14 cellular contexts compared by ENCODE assay signal in genomic region chr15:50798684-50799083, GRCh38. TPM values are rescaled to one million over a fixed set of nuclear protein-coding genes. Genes with fewer than 3 reads are reported as not detected.
DNase-seq lines count a peak whose midpoint lies in the region; ATAC-seq, FAIRE-seq and TF ChIP-seq lines count a peak whose summit lies in the region.
"Had no signal": no experiment of that assay in that cellular context is flagged by ENCODE, and none has a peak within 500 bp of the region (broad histone marks: within the 10 kb centered on the region; RNA-seq: fewer than 3 reads in every experiment).

No MANE protein-coding gene starts in this region.

- no peak overlapping the region for H3K9ac ChIP-seq in keratinocyte (ENCODE audit: control insufficient read depth, extremely low read depth, insufficient read depth, low read length)

- in situ Hi-C loops in KBM-7 (cut with MboI; ENCODE audit: low pct_unique_long_range_greater_than_20kb, low sequenced_read_pairs) = no loop called here

- dilution Hi-C loops in keratinocyte (cut with MboI; ENCODE audit: extremely low pct_ligation_motif_present, low sequenced_read_pairs) = no loop called here

- no peaks in the 10 kb centered on the region for H3K79me2 ChIP-seq in keratinocyte (ENCODE audit: control insufficient read depth, insufficient read depth, low read length)

- H4K20me1 ChIP-seq in keratinocyte (ENCODE audit: control insufficient read depth, extremely low read depth, insufficient read depth, low read length) = no peaks in the 10 kb centered on the region

- H3K27ac ChIP-seq in A549 = no peak overlapping the region
- H3K27ac ChIP-seq in keratinocyte (ENCODE audit: control insufficient read depth, insufficient read depth, low read length) = no peak overlapping the region

- no peaks in the 10 kb centered on the region for H3K36me3 Mint-ChIP-seq in WTC11
- no peaks in the 10 kb centered on the region for H3K36me3 Mint-ChIP-seq in activated T-cell treated with anti-CD3 and anti-CD28 coated beads, Interleukin-2, amount 50 U/mL, for 72 hours (ENCODE audit: insufficient read depth in 2 of 2)

- H3K9me3 ChIP-seq in A549 = no peaks in the 10 kb centered on the region
- no peaks in the 10 kb centered on the region for H3K9me3 ChIP-seq in keratinocyte (ENCODE audit: control insufficient read depth, low read depth, low read length)

- peak in 1 of 2 experiments; percentile 11 for DNase-seq in A549 (ENCODE audit: low read depth in 1 of 2, low spot score in 1 of 2)
- DNase-seq in HT1080 (ENCODE audit: low read depth) = peak; percentile 34
- no peak for DNase-seq in WTC11 (ENCODE audit: low spot score)
- DNase-seq in keratinocyte (ENCODE audit: low read depth, low spot score) = no peak
- DNase-seq in activated T-cell treated with anti-CD3 and anti-CD28 coated beads, Interleukin-2, amount 50 U/mL, for 72 hours = no peak
- no peak for DNase-seq in KBM-7
- DNase-seq in dedifferentiated amniotic fluid mesenchymal stem cell (ENCODE audit: extremely low spot score) = no peak
- DNase-seq: activated CD4-positive, alpha-beta T cell treated with anti-CD3 and anti-CD28 coated beads, Interleukin-2, amount 10 ng/mL, durations not matched to agents 7 days and 5 days; kidney glomerular epithelial cell; NCI-H1436 treated with DMSO at 0.1 percent for 48 hours; stimulated activated CD4-positive, alpha-beta T cell treated with anti-CD3 and anti-CD28 coated beads, Interleukin-12 subunit alpha, Interleukin-12 subunit beta, amount 100 ng/mL, for 4 hours; stimulated activated CD8-positive, alpha-beta memory T cell treated with anti-CD3 and anti-CD28 coated beads, Interleukin-4, amount 100 ng/mL, for 48 hours had no signal

- POLR2A ChIA-PET in A549 (lab: Yijun Ruan, JAX) = no interaction called here
- POLR2A ChIA-PET in WTC11 (lab: Charles Lee) = no interaction called here

- H3K4me3 ChIP-seq in A549 (no peak overlapping the region), keratinocyte (ENCODE audit: control insufficient read depth in 2 of 3, extremely low read depth in 1 of 3, insufficient read depth in 2 of 3, low read depth in 1 of 3, low read length in 3 of 3) (no peak overlapping the region)

- no peaks in the 10 kb centered on the region for H3K9me1 ChIP-seq in keratinocyte (ENCODE audit: control insufficient read depth, extremely low read depth, insufficient read depth, low read length)

- H3K36me3 ChIP-seq in keratinocyte (ENCODE audit: control insufficient read depth in 2 of 2, extremely low read depth in 1 of 2, insufficient read depth in 2 of 2, low read length in 2 of 2) = no peaks in the 10 kb centered on the region

- H3K27me3 ChIP-seq in keratinocyte (ENCODE audit: control insufficient read depth, extremely low read depth, insufficient read depth, low read length) = no peaks in the 10 kb centered on the region

- TF ChIP-seq POLR2A in A549 (IDR thresholded peaks at IDR 0.05; ENCODE audit: low read length) = no peak

- no peaks in the 10 kb centered on the region for H3K4me1 ChIP-seq in A549
- H3K4me1 ChIP-seq in keratinocyte (ENCODE audit: control insufficient read depth, extremely low read depth, insufficient read depth, low read length) = peaks cover 13% of the 10 kb centered on the region

- no peak for FAIRE-seq in A549 (lab: Jason Lieb, UNC)
- FAIRE-seq in keratinocyte (lab: Jason Lieb, UNC) = peak; percentile 69
- FAIRE-seq: G401.6 had no signal

- H3K9me3 Mint-ChIP-seq in WTC11 = no peaks in the 10 kb centered on the region
- no peaks in the 10 kb centered on the region for H3K9me3 Mint-ChIP-seq in activated T-cell treated with anti-CD3 and anti-CD28 coated beads, Interleukin-2, amount 50 U/mL, for 72 hours
- H3K9me3 Mint-ChIP-seq: activated CD4-positive, alpha-beta T cell treated with anti-CD3 and anti-CD28 coated beads, Interleukin-2, amount 10 ng/mL, durations not matched to agents 7 days and 5 days had no signal

- no peak overlapping the region for H3K4me3 Mint-ChIP-seq in WTC11
- no peak overlapping the region for H3K4me3 Mint-ChIP-seq in activated T-cell treated with anti-CD3 and anti-CD28 coated beads, Interleukin-2, amount 50 U/mL, for 72 hours
- H3K4me3 Mint-ChIP-seq: activated CD4-positive, alpha-beta T cell treated with anti-CD3 and anti-CD28 coated beads, Interleukin-2, amount 10 ng/mL, durations not matched to agents 7 days and 5 days had no signal

- TF ChIP-seq CTCF in A549 (IDR thresholded peaks at IDR 0.05) (no peak), WTC11 (IDR thresholded peaks at IDR 0.05) (no peak), keratinocyte (optimal IDR thresholded peaks at IDR 0.05 in 1 of 3, IDR thresholded peaks at IDR 0.05 in 1 of 3, conservative IDR thresholded peaks at IDR 0.05 in 1 of 3; ENCODE audit: extremely low read depth in 1 of 3, insufficient read depth in 2 of 3, low read length in 3 of 3) (no peak)

- 0 out of 2 replicates have a peak overlapping the region, but pooled peaks have one; percentile 27 for H3K27ac Mint-ChIP-seq in WTC11
- no peak overlapping the region for H3K27ac Mint-ChIP-seq in activated T-cell treated with anti-CD3 and anti-CD28 coated beads, Interleukin-2, amount 50 U/mL, for 72 hours
- H3K27ac Mint-ChIP-seq: activated CD4-positive, alpha-beta T cell treated with anti-CD3 and anti-CD28 coated beads, Interleukin-2, amount 10 ng/mL, durations not matched to agents 7 days and 5 days had no signal

- 68% methylated on average over 3 of the region's 3 CpGs for WGBS in A549 (ENCODE audit: missing lambda C conversion rate)

- H3K27me3 Mint-ChIP-seq in WTC11 (ENCODE audit: low read depth) = no peaks in the 10 kb centered on the region
- no peaks in the 10 kb centered on the region for H3K27me3 Mint-ChIP-seq in activated T-cell treated with anti-CD3 and anti-CD28 coated beads, Interleukin-2, amount 50 U/mL, for 72 hours (ENCODE audit: low read depth)
- H3K27me3 Mint-ChIP-seq: activated CD4-positive, alpha-beta T cell treated with anti-CD3 and anti-CD28 coated beads, Interleukin-2, amount 10 ng/mL, durations not matched to agents 7 days and 5 days had no signal

- H3K4me2 ChIP-seq in A549 (no peak overlapping the region), keratinocyte (ENCODE audit: control insufficient read depth, extremely low read depth, insufficient read depth, low read depth, low read length) (no peak overlapping the region)

- ATAC-seq in A549 = peak in 1 of 2 experiments; percentile 35; a peak in 1 of 6 replicates
- no peak for ATAC-seq in WTC11
- no peak for ATAC-seq in activated T-cell treated with anti-CD3 and anti-CD28 coated beads, Interleukin-2, amount 50 U/mL, for 72 hours (replicated peaks in 1 of 2)
- no peak for ATAC-seq in HG03135 (IDR thresholded peaks at IDR 0.05; ENCODE audit: unreplicated experiment)

- no peak for TF ChIP-seq RAD21 in A549 (conservative IDR thresholded peaks at IDR 0.05 in 1 of 2, IDR thresholded peaks at IDR 0.05 in 1 of 2)

- CTCF ChIA-PET in A549 (lab: Yijun Ruan, JAX) = interaction anchor here (0.6 to 1.4 kb wide), 4 partner anchors 9 to 74 kb away, joined by 3 to 6 read pairs (median 4); no protein-coding TSS in a partner anchor
- CTCF ChIA-PET in WTC11 (lab: Charles Lee) = no interaction called here

- no peaks in the 10 kb centered on the region for H3K4me1 Mint-ChIP-seq in WTC11
- no peaks in the 10 kb centered on the region for H3K4me1 Mint-ChIP-seq in activated T-cell treated with anti-CD3 and anti-CD28 coated beads, Interleukin-2, amount 50 U/mL, for 72 hours (ENCODE audit: low read depth)

- H2AFZ ChIP-seq in keratinocyte (ENCODE audit: control insufficient read depth, low read length) = no peak overlapping the region

- no peak for TF ChIP-seq EP300 in A549 (IDR thresholded peaks at IDR 0.05)

TF ChIP-seq in A549, 52 proteins besides CTCF, POLR2A, EP300 and RAD21:
- TF ChIP-seq MAFK (IDR thresholded peaks at IDR 0.05; ENCODE audit: partially characterized antibody) (no peak), FOSL2 (IDR thresholded peaks at IDR 0.05) (no peak), FOSL2 (CRISPR knock-in tag; IDR thresholded peaks at IDR 0.05) (peak; percentile 40; the same call in 1 of the 2 replicates)
TF ChIP-seq in A549: peak in this region for 1.

TF ChIP-seq in WTC11, 78 proteins besides CTCF, POLR2A, EP300 and RAD21 (continues in another document):
- no peak for TF ChIP-seq FOXJ3 (CRISPR knock-in tag; IDR thresholded peaks at IDR 0.05; ENCODE audit: borderline replicate concordance)
- no peak for TF ChIP-seq GRHL2 (CRISPR knock-in tag; IDR thresholded peaks at IDR 0.05; ENCODE audit: insufficient replicate concordance, severe bottlenecking)
- no peak for TF ChIP-seq ZNF396 (CRISPR knock-in tag; IDR thresholded peaks at IDR 0.05; ENCODE audit: borderline replicate concordance)
- TF ChIP-seq USF1 (CRISPR knock-in tag; IDR thresholded peaks at IDR 0.05) = no peak

RNA-seq across cellular contexts. Expression of gene SPPL2A, which starts 33.2 kb away (rescaled TPM):
- polyA plus RNA-seq in A549 (2011; rRNA removed) (138 and 163 TPM in 2 replicates), A549 (2017; fragmentation: RNase III; extraction: RNeasy Plus Mini Kit Qiagen cat#74134 plus additional on column Dnase treatment) (81.3 to 91.9 TPM (median 87.7 TPM) in 3 replicates), keratinocyte (37.2 to 59.4 TPM (median 44.5 TPM) in 3 replicates)
- 34.3 and 47.5 TPM in 2 replicates for polyA plus RNA-seq in A549 (2012; cell fraction: cytosol; rRNA removed)
- 65.9 and 77.7 TPM in 2 replicates for polyA plus RNA-seq in A549 (2012; cell fraction: nucleus; rRNA removed)
- polyA minus RNA-seq in A549 (2011; rRNA and poly(A)+ RNA removed) = 53.0 and 61.3 TPM in 2 replicates
- total RNA-seq in HT1080 (2014; rRNA removed; shearing (Covaris generic)) = 47.2 and 58.9 TPM in 2 replicates
- polyA plus RNA-seq in HT1080 (2015; cell fraction: cytosol; rRNA removed) = 36.9 and 41.8 TPM in 2 replicates
- polyA plus RNA-seq in HT1080 (2015; cell fraction: nucleus; rRNA removed) = 46.3 and 52.4 TPM in 2 replicates
- 33.2 to 38.6 TPM (median 36.9 TPM) in 3 replicates for total RNA-seq in WTC11 (2021)
- polyA plus RNA-seq in keratinocyte (2011; ENCODE audit: low read depth) = 64.5 TPM
- 18.9 and 42.2 TPM in 2 replicates for polyA plus RNA-seq in keratinocyte (2011; cell fraction: cytosol; rRNA removed)
- 66.8 and 92.2 TPM in 2 replicates for polyA plus RNA-seq in keratinocyte (2011; cell fraction: nucleus; rRNA removed)
- polyA plus RNA-seq in keratinocyte (2012; ENCODE audit: low replicate concordance) = 38.3 and 48.1 TPM in 2 replicates
- 31.7 to 70.7 TPM (median 34.2 TPM) in 3 replicates for polyA minus RNA-seq in keratinocyte
- 23.8 TPM for polyA minus RNA-seq in keratinocyte (2011; cell fraction: cytosol; rRNA and poly(A)+ RNA removed)
- polyA minus RNA-seq in keratinocyte (2011; cell fraction: nucleus; rRNA and poly(A)+ RNA removed) = 35.6 and 78.3 TPM in 2 replicates
- 100 to 1,000 TPM; 130 to 157 TPM for total RNA-seq in activated T-cell treated with anti-CD3 and anti-CD28 coated beads, Interleukin-2, amount 50 U/mL, for 72 hours
